Comparison of ENCODE assay signal across 8 cellular contexts in the genomic region with DNA sequence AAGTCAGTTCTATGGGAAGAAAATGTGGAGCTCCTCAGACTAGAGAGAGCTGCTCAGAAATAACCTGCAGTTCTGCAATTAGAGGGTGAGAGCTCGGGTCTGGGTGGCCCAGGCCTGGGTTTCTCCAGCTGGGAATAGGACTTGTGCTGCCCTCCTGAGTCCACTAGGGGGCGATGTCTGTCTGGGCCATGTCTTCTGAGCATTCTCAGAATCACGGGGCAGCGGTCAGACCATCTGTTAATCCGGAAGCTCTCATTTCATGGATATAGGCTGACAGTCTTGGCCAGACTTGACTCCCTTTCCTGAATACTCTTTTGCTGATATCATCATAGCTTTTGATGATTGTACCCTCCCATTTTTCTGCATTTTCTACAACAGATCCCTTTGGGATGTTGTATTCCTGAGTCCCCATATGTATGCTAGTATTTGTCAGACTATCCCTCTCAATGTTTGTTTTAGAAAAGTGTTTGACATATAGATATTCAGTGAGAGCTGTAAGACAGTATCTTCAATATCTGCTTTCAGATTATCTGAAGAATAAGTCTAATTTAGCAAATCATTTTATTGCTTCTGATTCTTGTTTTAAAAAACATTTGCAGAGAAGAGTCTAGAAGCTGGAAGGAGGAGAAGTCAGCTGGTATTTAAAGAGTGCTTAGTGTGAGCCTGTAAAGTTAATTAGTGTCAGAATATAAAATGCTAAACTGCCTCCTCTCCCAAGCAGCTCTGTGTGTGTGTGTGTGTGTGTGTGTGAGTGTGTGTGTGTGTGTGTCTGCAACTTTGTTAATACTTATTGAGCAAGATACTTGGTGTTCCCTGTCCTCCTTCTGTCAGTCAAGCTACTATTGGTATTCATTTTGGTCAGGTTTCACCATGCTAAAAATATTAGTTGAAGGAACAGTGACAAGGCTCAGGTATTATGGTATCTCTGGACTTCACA. TPM values are rescaled to one million over a fixed set of nuclear protein-coding genes. Genes with fewer than 3 reads are reported as not detected.
A peak's percentile ranks its signal among the peaks of the same experiment; 100 is the strongest.
DNase-seq lines count a peak whose midpoint lies in the region; ATAC-seq lines count a peak whose summit lies in the region.

No MANE protein-coding gene starts in this region.

- peaks cover 4 to 25% (median 17%) of the 10 kb centered on the region in 5 donors for H3K36me3 Mint-ChIP-seq in naive thymus-derived CD4-positive, alpha-beta T cell
- peaks cover 65% of the 10 kb centered on the region for H3K36me3 Mint-ChIP-seq in stimulated activated effector memory CD8-positive, alpha-beta T cell treated with anti-CD3 and anti-CD28 coated beads, Interleukin-12 subunit alpha, Interleukin-12 subunit beta, amount 100 ng/mL, for 72 hours

- POLR2A ChIA-PET in naive thymus-derived CD4-positive, alpha-beta T cell (lab: Charles Lee), result interaction anchor here (0.9 to 1.4 kb wide), 5 partner anchors 38 to 158 kb away, joined by 3 to 4 read pairs (median 3); a partner anchor contains a TSS

- intact Hi-C loops in naive thymus-derived CD4-positive, alpha-beta T cell (cut with micrococcal nuclease), result loop anchor here (1.0 to 10.0 kb wide), 9 partner anchors 7 to 449 kb away; a partner anchor contains a TSS

- peak overlapping the region in 5 of 10 donors; percentile 1 to 45 (median 27) for H3K4me3 Mint-ChIP-seq in naive thymus-derived CD4-positive, alpha-beta T cell
- H3K4me3 Mint-ChIP-seq in stimulated activated effector memory CD8-positive, alpha-beta T cell treated with anti-CD3 and anti-CD28 coated beads, Interleukin-12 subunit alpha, Interleukin-12 subunit beta, amount 100 ng/mL, for 72 hours, result peak overlapping the region; percentile 69

- peaks cover 8 to 57% of the 10 kb centered on the region in 2 donors for H3K4me1 ChIP-seq in naive thymus-derived CD4-positive, alpha-beta T cell (ENCODE audit: control insufficient read depth in 2 of 2, insufficient read depth in 2 of 2, low read length in 2 of 2)

- H3K27me3 Mint-ChIP-seq in naive thymus-derived CD4-positive, alpha-beta T cell, result no peaks in the 10 kb centered on the region

- H3K4me3 ChIP-seq in naive thymus-derived CD4-positive, alpha-beta T cell (ENCODE audit: low read length), result no peak overlapping the region

- DNase-seq in D341Med (ENCODE audit: low spot score) (peak; percentile 89), HS-27A (ENCODE audit: low read depth) (peak; percentile 43), NOMO-1 treated with dmso at 0.1 percent for 144 hours (lab: John Stamatoyannopoulos, UW; ENCODE audit: unreplicated experiment) (peak; percentile 71)
- peak; percentile 41 for DNase-seq in activated CD8-positive, alpha-beta memory T cell treated with anti-CD3 and anti-CD28 coated beads, Interleukin-2, amount 50 U/mL, for 24 hours (ENCODE audit: extremely low read depth)
- peak; percentile 50 to 73 (median 65) for DNase-seq in naive thymus-derived CD4-positive, alpha-beta T cell
- DNase-seq in stimulated activated effector memory CD8-positive, alpha-beta T cell treated with anti-CD3 and anti-CD28 coated beads, Interleukin-12 subunit alpha, Interleukin-12 subunit beta, amount 100 ng/mL, for 72 hours (ENCODE audit: low spot score in 2 of 2), result peak; percentile 62 to 87

- peaks cover 0 to 21% (median 3%) of the 10 kb centered on the region in 3 experiments for H3K36me3 ChIP-seq in naive thymus-derived CD4-positive, alpha-beta T cell (ENCODE audit: control insufficient read depth in 2 of 3, insufficient read depth in 3 of 3, low read length in 3 of 3)

- CTCF ChIA-PET in naive thymus-derived CD4-positive, alpha-beta T cell (lab: Charles Lee), result interaction anchor here (0.6 to 6.2 kb wide), 33 partner anchors 9 to 183 kb away, joined by 3 to 109 read pairs (median 4); a partner anchor contains a TSS

- no peaks in the 10 kb centered on the region for H3K9me3 Mint-ChIP-seq in naive thymus-derived CD4-positive, alpha-beta T cell
- H3K9me3 Mint-ChIP-seq in stimulated activated effector memory CD8-positive, alpha-beta T cell treated with anti-CD3 and anti-CD28 coated beads, Interleukin-12 subunit alpha, Interleukin-12 subunit beta, amount 100 ng/mL, for 72 hours, result no peaks in the 10 kb centered on the region

- no peaks in the 10 kb centered on the region for H3K9me3 ChIP-seq in naive thymus-derived CD4-positive, alpha-beta T cell (ENCODE audit: control insufficient read depth in 2 of 3, low read length in 3 of 3)

- H3K27ac Mint-ChIP-seq in naive thymus-derived CD4-positive, alpha-beta T cell, result peak overlapping the region in 7 of 9 donors; percentile 5 to 72 (median 47)
- H3K27ac Mint-ChIP-seq in stimulated activated effector memory CD8-positive, alpha-beta T cell treated with anti-CD3 and anti-CD28 coated beads, Interleukin-12 subunit alpha, Interleukin-12 subunit beta, amount 100 ng/mL, for 72 hours, result peak overlapping the region; percentile 94

- ATAC-seq in GM21390 (IDR thresholded peaks at IDR 0.05; ENCODE audit: unreplicated experiment), result peak; percentile 95
- ATAC-seq in esophagus mucosa, result peak; percentile 88
- peak; percentile 95 for ATAC-seq in naive thymus-derived CD4-positive, alpha-beta T cell
- ATAC-seq in stimulated activated effector memory CD8-positive, alpha-beta T cell treated with anti-CD3 and anti-CD28 coated beads, Interleukin-12 subunit alpha, Interleukin-12 subunit beta, amount 100 ng/mL, for 72 hours, result peak; percentile 66

- peaks cover 7 to 34% (median 10%) of the 10 kb centered on the region in 7 donors for H3K4me1 Mint-ChIP-seq in naive thymus-derived CD4-positive, alpha-beta T cell
- H3K4me1 Mint-ChIP-seq in stimulated activated effector memory CD8-positive, alpha-beta T cell treated with anti-CD3 and anti-CD28 coated beads, Interleukin-12 subunit alpha, Interleukin-12 subunit beta, amount 100 ng/mL, for 72 hours, result peaks cover 68% of the 10 kb centered on the region

- H3K27ac ChIP-seq in naive thymus-derived CD4-positive, alpha-beta T cell (ENCODE audit: low read depth, low read length), result peak overlapping the region; percentile 27

- no peaks in the 10 kb centered on the region for H3K27me3 ChIP-seq in naive thymus-derived CD4-positive, alpha-beta T cell (ENCODE audit: control insufficient read depth in 2 of 2, insufficient read depth in 2 of 2, low read length in 2 of 2)

RNA-seq across cellular contexts. Expression of a gene that starts 38.0 kb away (rescaled TPM):
- 8.4 TPM for total RNA-seq in esophagus mucosa
- 10 to 100 TPM in 4 of 5 experiments, 1 to 10 TPM in 1; 9.4 to 22.0 (median 12.2) TPM for total RNA-seq in naive thymus-derived CD4-positive, alpha-beta T cell
- polyA plus RNA-seq in naive thymus-derived CD4-positive, alpha-beta T cell, result 10 to 100 TPM; 25.3 to 26.9 TPM
